Comparison of ENCODE assay signal across 7 cellular contexts in the genomic region with DNA sequence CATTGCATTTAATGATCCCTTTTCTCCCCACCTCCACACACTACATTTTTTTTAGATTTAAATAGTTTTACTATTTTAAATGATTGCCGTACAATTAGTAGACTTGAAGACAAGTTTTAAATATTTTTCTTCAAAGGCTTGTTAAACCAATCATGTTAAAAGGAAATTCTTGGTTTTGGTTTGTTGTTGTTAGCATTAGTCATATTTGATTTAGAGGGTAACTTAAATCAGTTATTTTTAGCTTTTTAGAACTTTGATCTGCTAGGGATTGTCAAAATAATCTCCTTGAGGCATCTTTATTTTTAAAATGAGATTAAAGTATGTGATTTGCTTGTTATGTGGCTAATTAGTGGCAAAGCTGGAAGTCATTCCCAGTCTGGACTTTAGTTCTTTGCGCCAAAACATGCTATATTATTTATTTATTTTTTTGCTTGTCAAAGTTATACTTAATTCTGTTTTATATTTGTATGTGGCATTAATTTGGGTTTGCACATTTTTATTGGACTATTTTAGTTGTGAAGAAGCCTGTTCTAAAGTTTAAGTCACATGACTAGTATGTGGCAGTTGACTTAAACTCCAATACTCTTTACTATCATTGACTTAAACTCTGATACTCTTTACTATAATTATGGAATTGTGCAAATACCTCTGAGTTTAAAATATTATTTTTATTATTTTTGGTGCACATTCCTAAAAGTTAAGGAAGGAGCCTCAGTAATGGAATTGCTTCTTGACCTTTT. TPM values are rescaled to one million over a fixed set of nuclear protein-coding genes. Genes with fewer than 3 reads are reported as not detected.
DNase-seq lines count a peak whose midpoint lies in the region; ATAC-seq, FAIRE-seq and TF ChIP-seq lines count a peak whose summit lies in the region.

No MANE protein-coding gene starts in this region.

- POLR2A ChIA-PET in HEK293 (lab: Yijun Ruan, JAX) = interaction anchor here (4.3 kb wide), 1 partner anchor 13 kb away, joined by 57 read pairs; a partner anchor contains a TSS

- intact Hi-C loops in left colon (cut with DNase I, micrococcal nuclease) = no loop called here

- H3F3A ChIP-seq in SU-DHL-6 (ENCODE audit: insufficient read depth) = no peaks in the 10 kb centered on the region; the same call in 1 of the 2 replicates

- H3K4me1 ChIP-seq in HEK293 (ENCODE audit: control insufficient read depth, insufficient read depth, low read length) (peaks cover 7% of the 10 kb centered on the region), skeletal muscle tissue (ENCODE audit: control insufficient read depth in 3 of 3, insufficient read depth in 3 of 3, low read length in 3 of 3) (peaks cover 20 to 44% (median 33%) of the 10 kb centered on the region in 3 donors)

- peaks cover 11 to 25% of the 10 kb centered on the region in 2 experiments; a peak in 1 of 3 replicates for H3K36me3 ChIP-seq in HEK293 (ENCODE audit: control insufficient read depth in 2 of 2, insufficient read depth in 1 of 2, low read length in 2 of 2)
- H3K36me3 ChIP-seq in SU-DHL-6 (ENCODE audit: low read length) = peaks cover 18% of the 10 kb centered on the region; the same call in 1 of the 2 replicates
- peaks cover 0 to 12% (median 6%) of the 10 kb centered on the region in 3 donors for H3K36me3 ChIP-seq in skeletal muscle tissue (ENCODE audit: control insufficient read depth in 3 of 3, insufficient read depth in 3 of 3, low read length in 3 of 3)

- ATAC-seq in left colon = no peak

- no peak for TF ChIP-seq CTCF in HEK293 (tag by site-specific recombination; IDR thresholded peaks at IDR 0.05)
- no peak for TF ChIP-seq CTCF in SU-DHL-6 (IDR thresholded peaks at IDR 0.05; ENCODE audit: insufficient read depth, low read length, poor library complexity, severe bottlenecking)

- DNase-seq in fibroblast of peridontal ligament (ENCODE audit: extremely low read depth) (peak; percentile 44), left colon (no peak), urothelium cell line (ENCODE audit: low spot score) (no peak), NCI-H2171 (lab: John Stamatoyannopoulos, UW) (no peak)

- H3K27me3 ChIP-seq in SU-DHL-6 (ENCODE audit: low read length) (no peaks in the 10 kb centered on the region), skeletal muscle tissue (ENCODE audit: control insufficient read depth in 3 of 3, insufficient read depth in 3 of 3, low read length in 3 of 3) (no peaks in the 10 kb centered on the region)

- H3K9me2 ChIP-seq in SU-DHL-6 (replicated peaks; ENCODE audit: insufficient read depth, low read length) = no peaks in the 10 kb centered on the region

- CTCF ChIA-PET in HEK293 (lab: Yijun Ruan, JAX) = interaction anchor here (4.1 kb wide), 1 partner anchor 14 kb away, joined by 20 read pairs; a partner anchor contains a TSS

- FAIRE-seq in urothelium cell line (lab: Jason Lieb, UNC) = no peak

- no peak overlapping the region for H3K27ac ChIP-seq in HEK293 (ENCODE audit: extremely low read depth, low read depth, low read length)
- H3K27ac ChIP-seq in SU-DHL-6 (ENCODE audit: low read depth, low read length) = no peak overlapping the region
- no peak overlapping the region for H3K27ac ChIP-seq in skeletal muscle tissue (ENCODE audit: low read depth, low read length)

- no peak overlapping the region for H2AFZ ChIP-seq in SU-DHL-6 (ENCODE audit: low read depth, low read length, severe bottlenecking)

- H3K9ac ChIP-seq in SU-DHL-6 (ENCODE audit: low read length) (peak overlapping the region; percentile 87), skeletal muscle tissue (ENCODE audit: low read depth in 1 of 3, low read length in 3 of 3) (peak overlapping the region in 2 of 3 donors; percentile 84 to 90)

- H3K4me2 ChIP-seq in SU-DHL-6 (ENCODE audit: low read depth, low read length, poor library complexity, severe bottlenecking) = peak overlapping the region; percentile 84

- H3K9me3 ChIP-seq in HEK293 (ENCODE audit: control insufficient read depth, insufficient read depth, low read depth, low read length) = no peaks in the 10 kb centered on the region
- no peaks in the 10 kb centered on the region for H3K9me3 ChIP-seq in SU-DHL-6 (ENCODE audit: insufficient read depth, low read length)
- no peaks in the 10 kb centered on the region for H3K9me3 ChIP-seq in skeletal muscle tissue (ENCODE audit: control insufficient read depth in 3 of 3, low read length in 3 of 3)

- peaks cover 44% of the 10 kb centered on the region for H3K79me2 ChIP-seq in SU-DHL-6 (ENCODE audit: insufficient read depth, low read length)

- peaks cover 36% of the 10 kb centered on the region for H4K20me1 ChIP-seq in SU-DHL-6 (ENCODE audit: low read depth, low read length)

- H3K4me3 ChIP-seq in HEK293 (ENCODE audit: low read depth, low read length) = peak overlapping the region; percentile 62
- peak overlapping the region; percentile 66 for H3K4me3 ChIP-seq in SU-DHL-6 (ENCODE audit: insufficient read depth, low read length, poor library complexity, severe bottlenecking)
- H3K4me3 ChIP-seq in skeletal muscle tissue (ENCODE audit: low read length in 3 of 3) = peak overlapping the region in 2 of 3 donors; percentile 90 to 93

TF ChIP-seq in HEK293, 187 proteins besides CTCF, POLR2A, EP300 and RAD21:
- TF ChIP-seq YY2 (tag by site-specific recombination; IDR thresholded peaks at IDR 0.05) (no peak), ZBTB20 (tag by site-specific recombination; IDR thresholded peaks at IDR 0.05) (no peak), ZNF747 (tag by site-specific recombination; IDR thresholded peaks at IDR 0.05) (no peak), ZNF600 (tag by site-specific recombination; IDR thresholded peaks at IDR 0.05) (peak; percentile 36; the same call in 1 of the 2 replicates), ZNF211 (tag by site-specific recombination; IDR thresholded peaks at IDR 0.05; ENCODE audit: low read depth) (no peak), EGR2 (tag by site-specific recombination; IDR thresholded peaks at IDR 0.05; ENCODE audit: low read depth) (no peak), ZEB2 (tag by site-specific recombination; IDR thresholded peaks at IDR 0.05) (no peak), ZNF121 (tag by site-specific recombination; IDR thresholded peaks at IDR 0.05) (no peak), SP7 (tag by site-specific recombination; IDR thresholded peaks at IDR 0.05) (0 out of 2 replicates have a peak, but pooled peaks have one; percentile 18), ZNF10 (tag by site-specific recombination; IDR thresholded peaks at IDR 0.05) (no peak), ZBTB48 (tag by site-specific recombination; IDR thresholded peaks at IDR 0.05) (no peak), ZNF768 (tag by site-specific recombination; IDR thresholded peaks at IDR 0.05) (no peak)
- TF ChIP-seq, protein P1, sequence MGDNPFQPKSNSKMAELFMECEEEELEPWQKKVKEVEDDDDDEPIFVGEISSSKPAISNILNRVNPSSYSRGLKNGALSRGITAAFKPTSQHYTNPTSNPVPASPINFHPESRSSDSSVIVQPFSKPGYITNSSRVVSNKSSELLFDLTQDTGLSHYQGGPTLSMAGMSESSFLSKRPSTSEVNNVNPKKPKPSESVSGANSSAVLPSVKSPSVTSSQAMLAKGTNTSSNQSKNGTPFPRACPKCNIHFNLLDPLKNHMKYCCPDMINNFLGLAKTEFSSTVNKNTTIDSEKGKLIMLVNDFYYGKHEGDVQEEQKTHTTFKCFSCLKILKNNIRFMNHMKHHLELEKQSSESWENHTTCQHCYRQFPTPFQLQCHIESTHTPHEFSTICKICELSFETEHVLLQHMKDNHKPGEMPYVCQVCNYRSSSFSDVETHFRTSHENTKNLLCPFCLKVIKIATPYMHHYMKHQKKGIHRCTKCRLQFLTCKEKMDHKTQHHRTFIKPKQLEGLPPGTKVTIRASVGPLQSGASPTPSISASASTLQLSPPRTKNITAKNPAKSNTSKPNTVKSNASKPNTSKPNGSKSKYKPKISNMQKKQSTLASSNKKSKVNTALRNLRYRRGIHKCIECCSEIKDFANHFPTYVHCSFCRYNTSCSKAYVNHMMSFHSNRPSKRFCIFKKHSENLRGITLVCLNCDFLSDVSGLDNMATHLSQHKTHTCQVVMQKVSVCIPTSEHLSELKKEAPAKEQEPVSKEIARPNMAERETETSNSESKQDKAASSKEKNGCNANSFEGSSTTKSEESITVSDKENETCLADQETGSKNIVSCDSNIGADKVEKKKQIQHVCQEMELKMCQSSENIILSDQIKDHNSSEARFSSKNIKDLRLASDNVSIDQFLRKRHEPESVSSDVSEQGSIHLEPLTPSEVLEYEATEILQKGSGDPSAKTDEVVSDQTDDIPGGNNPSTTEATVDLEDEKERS (tag by site-specific recombination; IDR thresholded peaks at IDR 0.05) = no peak
- TF ChIP-seq, protein P2, sequence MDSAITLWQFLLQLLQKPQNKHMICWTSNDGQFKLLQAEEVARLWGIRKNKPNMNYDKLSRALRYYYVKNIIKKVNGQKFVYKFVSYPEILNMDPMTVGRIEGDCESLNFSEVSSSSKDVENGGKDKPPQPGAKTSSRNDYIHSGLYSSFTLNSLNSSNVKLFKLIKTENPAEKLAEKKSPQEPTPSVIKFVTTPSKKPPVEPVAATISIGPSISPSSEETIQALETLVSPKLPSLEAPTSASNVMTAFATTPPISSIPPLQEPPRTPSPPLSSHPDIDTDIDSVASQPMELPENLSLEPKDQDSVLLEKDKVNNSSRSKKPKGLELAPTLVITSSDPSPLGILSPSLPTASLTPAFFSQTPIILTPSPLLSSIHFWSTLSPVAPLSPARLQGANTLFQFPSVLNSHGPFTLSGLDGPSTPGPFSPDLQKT (IDR thresholded peaks at IDR 0.05; ENCODE audit: borderline replicate concordance, low read depth, low read length) = no peak
- TF ChIP-seq, protein P3, sequence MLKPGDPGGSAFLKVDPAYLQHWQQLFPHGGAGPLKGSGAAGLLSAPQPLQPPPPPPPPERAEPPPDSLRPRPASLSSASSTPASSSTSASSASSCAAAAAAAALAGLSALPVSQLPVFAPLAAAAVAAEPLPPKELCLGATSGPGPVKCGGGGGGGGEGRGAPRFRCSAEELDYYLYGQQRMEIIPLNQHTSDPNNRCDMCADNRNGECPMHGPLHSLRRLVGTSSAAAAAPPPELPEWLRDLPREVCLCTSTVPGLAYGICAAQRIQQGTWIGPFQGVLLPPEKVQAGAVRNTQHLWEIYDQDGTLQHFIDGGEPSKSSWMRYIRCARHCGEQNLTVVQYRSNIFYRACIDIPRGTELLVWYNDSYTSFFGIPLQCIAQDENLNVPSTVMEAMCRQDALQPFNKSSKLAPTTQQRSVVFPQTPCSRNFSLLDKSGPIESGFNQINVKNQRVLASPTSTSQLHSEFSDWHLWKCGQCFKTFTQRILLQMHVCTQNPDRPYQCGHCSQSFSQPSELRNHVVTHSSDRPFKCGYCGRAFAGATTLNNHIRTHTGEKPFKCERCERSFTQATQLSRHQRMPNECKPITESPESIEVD (tag by site-specific recombination; IDR thresholded peaks at IDR 0.05) = peak; percentile 88
TF ChIP-seq in HEK293: peak in this region for 3.

RNA-seq across cellular contexts. Expression of a gene that starts 14.7 kb away (rescaled TPM):
- total RNA-seq in skeletal muscle tissue (22.4 TPM), left colon (10 to 100 TPM; 25.2 to 47.0 TPM)

RNA-seq across cellular contexts. Expression of a gene that starts 14.7 kb away (rescaled TPM):
- total RNA-seq in skeletal muscle tissue (18.8 TPM), left colon (10 to 100 TPM; 16.4 to 21.2 TPM)
